Comparison of ENCODE assay signal across 10 cellular contexts in the genomic region with DNA sequence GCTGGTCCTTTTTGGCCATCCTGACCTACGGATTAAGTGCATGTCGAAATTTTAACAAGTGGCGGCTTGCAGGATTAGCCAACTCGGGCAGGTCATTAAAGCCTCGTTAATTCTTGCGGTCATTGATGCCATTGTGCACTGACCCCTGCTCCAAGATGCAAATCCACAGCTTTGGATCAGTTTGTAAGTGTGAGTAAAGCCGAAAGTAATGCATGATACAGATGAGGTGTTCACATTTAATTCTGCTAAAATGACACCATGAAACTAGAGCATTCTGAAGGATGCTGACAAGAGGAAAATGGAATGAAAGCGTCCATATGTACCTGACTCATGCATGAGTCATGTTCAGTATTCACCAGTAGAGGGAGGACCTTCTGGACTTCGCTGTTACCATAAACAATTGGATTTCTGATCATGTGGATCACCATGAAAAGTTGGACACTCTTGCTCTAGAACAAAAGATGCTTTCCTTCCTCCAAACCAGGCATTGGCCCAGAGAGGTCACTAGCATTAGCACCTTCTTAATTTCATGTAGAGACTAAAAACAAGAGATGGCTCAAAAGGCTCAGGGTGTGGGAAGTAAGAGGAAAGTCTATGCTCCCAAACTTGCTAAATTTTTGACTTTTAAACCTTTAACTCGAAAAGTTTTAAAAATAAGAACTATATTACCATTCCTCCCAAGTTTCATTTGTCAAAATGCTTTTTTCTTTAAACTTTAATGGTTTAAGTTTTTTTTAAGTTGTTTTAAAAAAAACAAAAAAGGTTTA. TPM values are rescaled to one million over a fixed set of nuclear protein-coding genes. Genes with fewer than 3 reads are reported as not detected.
DNase-seq lines count a peak whose midpoint lies in the region; ATAC-seq and TF ChIP-seq lines count a peak whose summit lies in the region.
"Had no signal": no experiment of that assay in that cellular context is flagged by ENCODE, and none has a peak within 500 bp of the region (broad histone marks: within the 10 kb centered on the region; RNA-seq: fewer than 3 reads in every experiment).

No MANE protein-coding gene starts in this region.

- no peaks in the 10 kb centered on the region for H3F3A ChIP-seq in Loucy (ENCODE audit: low read depth)

- ATAC-seq in lung (ENCODE audit: insufficient read depth, low FRiP score) (peak; percentile 53), GM19023 (IDR thresholded peaks at IDR 0.05; ENCODE audit: unreplicated experiment) (no peak), GM18909 (IDR thresholded peaks at IDR 0.05; ENCODE audit: poor library complexity, unreplicated experiment) (no peak)

- in situ Hi-C loops in mammary epithelial cell (cut with MboI; ENCODE audit: low sequenced_read_pairs in 2 of 2) = no loop called here

- H3K9me3 ChIP-seq in Loucy (ENCODE audit: insufficient read depth, low read depth, low read length) (no peaks in the 10 kb centered on the region), mammary epithelial cell (replicated peaks; ENCODE audit: insufficient read depth, low read length) (no peaks in the 10 kb centered on the region), lung (ENCODE audit: control insufficient read depth in 2 of 2, insufficient read depth in 1 of 2, low read length in 1 of 2) (no peaks in the 10 kb centered on the region)

- WGBS in mammary epithelial cell (ENCODE audit: low coverage, missing lambda C conversion rate) = 14% methylated on average over 10 of the region's 10 CpGs
- WGBS in lung, 2 donors = 61 to 67% methylated on average over 10 of the region's 10 CpGs

- H3K9ac ChIP-seq in Loucy (ENCODE audit: low read depth, low read length, poor library complexity, severe bottlenecking) (no peak overlapping the region), mammary epithelial cell (ENCODE audit: insufficient read depth, low read length) (peak overlapping the region; percentile 74)

- no peaks in the 10 kb centered on the region for H3K4me1 ChIP-seq in Loucy (ENCODE audit: insufficient read depth, low read length, poor library complexity, severe bottlenecking)
- peaks cover 43% of the 10 kb centered on the region for H3K4me1 ChIP-seq in mammary epithelial cell (ENCODE audit: insufficient read depth, low read length)
- no peaks in the 10 kb centered on the region for H3K4me1 ChIP-seq in lung (ENCODE audit: control insufficient read depth in 2 of 2, insufficient read depth in 2 of 2, low read length in 2 of 2)

- peak; percentile 23 for DNase-seq in NCI-H2171 treated with DMSO at 0.1 percent for 48 hours (lab: John Stamatoyannopoulos, UW)
- DNase-seq in NCI-H2171 (lab: John Stamatoyannopoulos, UW) = no peak
- DNase-seq in mammary epithelial cell = peak; percentile 99
- peak; percentile 35 for DNase-seq in lung (ENCODE audit: low spot score)
- DNase-seq in NCI-H2196 treated with DMSO at 0.1 percent for 48 hours (lab: John Stamatoyannopoulos, UW; ENCODE audit: unreplicated experiment) = no peak

- H4K20me1 ChIP-seq in Loucy (ENCODE audit: insufficient read depth, low read length, poor library complexity, severe bottlenecking) (no peaks in the 10 kb centered on the region), mammary epithelial cell (ENCODE audit: insufficient read depth, low read length) (no peaks in the 10 kb centered on the region)

- H3K4me3 ChIP-seq in Loucy (ENCODE audit: low read length, poor library complexity, severe bottlenecking) (no peak overlapping the region), mammary epithelial cell (replicated peaks in 1 of 3; ENCODE audit: insufficient read depth in 1 of 3, low read depth in 2 of 3, low read length in 3 of 3) (no peak overlapping the region), lung (no peak overlapping the region)

- BruUV-seq in mammary epithelial cell (replicated peaks; lab: Mats Ljungman, UMichigan) = no TSS peak

- intact Hi-C loops in mammary epithelial cell (cut with micrococcal nuclease) = loop anchor here (5.0 kb wide), 1 partner anchor 76 kb away; a partner anchor contains a TSS

- dilution Hi-C loops in mammary epithelial cell (cut with HindIII; ENCODE audit: low sequenced_read_pairs) = no loop called here

- CTCF ChIA-PET in mammary epithelial cell (lab: Charles Lee; ENCODE audit: low non-redundant PET) = interaction anchor here (0.8 kb wide), 1 partner anchor 115 kb away, joined by 6 read pairs; no protein-coding TSS in a partner anchor

- H3K79me2 ChIP-seq in Loucy (ENCODE audit: insufficient read depth, low read length) (no peaks in the 10 kb centered on the region), mammary epithelial cell (ENCODE audit: insufficient read depth, low read length) (no peaks in the 10 kb centered on the region)

- TF ChIP-seq CTCF in Loucy (conservative IDR thresholded peaks at IDR 0.05; ENCODE audit: low read length) (peak; percentile 71), mammary epithelial cell (conservative IDR thresholded peaks at IDR 0.05 in 1 of 2, IDR thresholded peaks at IDR 0.05 in 1 of 2; ENCODE audit: extremely low read depth in 1 of 2, insufficient read depth in 1 of 2, low read depth in 1 of 2, low read length in 2 of 2) (peak in 1 of 2 donors; percentile 46), lung (IDR thresholded peaks at IDR 0.05; ENCODE audit: control extremely low read depth, extremely low read depth) (peak; percentile 26)

- H3K27me3 ChIP-seq in Loucy (ENCODE audit: insufficient read depth, low read length, poor library complexity, severe bottlenecking) (no peaks in the 10 kb centered on the region), mammary epithelial cell (ENCODE audit: insufficient read depth, low read length) (no peaks in the 10 kb centered on the region), lung (ENCODE audit: control insufficient read depth, insufficient read depth) (no peaks in the 10 kb centered on the region)

- H3K9me2 ChIP-seq in Loucy (replicated peaks; ENCODE audit: low read depth, low read length) = no peaks in the 10 kb centered on the region

- peak overlapping the region; percentile 99 for H3K27ac ChIP-seq in mammary epithelial cell (ENCODE audit: insufficient read depth, low read depth, low read length)
- no peak overlapping the region for H3K27ac ChIP-seq in lung (ENCODE audit: low read depth in 1 of 2, low read length in 1 of 2)

- H2AFZ ChIP-seq in Loucy (ENCODE audit: low read length) (no peak overlapping the region), mammary epithelial cell (ENCODE audit: low read depth, low read length) (peak overlapping the region; percentile 72)

- H3K36me3 ChIP-seq in Loucy (ENCODE audit: insufficient read depth, low read length) (no peaks in the 10 kb centered on the region), mammary epithelial cell (ENCODE audit: insufficient read depth, low read length) (no peaks in the 10 kb centered on the region), lung (ENCODE audit: control insufficient read depth in 2 of 2, insufficient read depth in 2 of 2, low read length in 2 of 2) (no peaks in the 10 kb centered on the region)

- no peak overlapping the region for H3K4me2 ChIP-seq in Loucy (ENCODE audit: low read depth, low read length, poor library complexity, severe bottlenecking)
- H3K4me2 ChIP-seq in mammary epithelial cell (ENCODE audit: insufficient read depth, low read depth, low read length) = peak overlapping the region; percentile 70

RNA-seq across cellular contexts. Expression of a gene that starts 48.0 kb away (rescaled TPM):
- not detected for total RNA-seq in mammary epithelial cell
- not detected for polyA plus RNA-seq in mammary epithelial cell
- polyA minus RNA-seq in mammary epithelial cell = not detected
- total RNA-seq in lung = under 1 TPM; 0.06 to 0.11 TPM
- polyA plus RNA-seq in lung = under 1 TPM; 0.02 to 0.03 TPM
- total RNA-seq: activated CD8-positive, alpha-beta memory T cell treated with anti-CD3 and anti-CD28 coated beads for 36 hours; CD4-positive, CD25-positive, alpha-beta regulatory T cell had no signal
- polyA plus RNA-seq: CD4-positive, CD25-positive, alpha-beta regulatory T cell had no signal

RNA-seq across cellular contexts. Expression of a gene that starts 54.1 kb away (rescaled TPM):
- total RNA-seq in mammary epithelial cell (1 to 10 TPM in 1 of 2 donors, not detected in 1; 9.3 TPM), lung (not detected)
- polyA plus RNA-seq in mammary epithelial cell (0.24 TPM), lung (not detected)
- not detected for polyA minus RNA-seq in mammary epithelial cell
- total RNA-seq: activated CD8-positive, alpha-beta memory T cell treated with anti-CD3 and anti-CD28 coated beads for 36 hours; CD4-positive, CD25-positive, alpha-beta regulatory T cell had no signal
- polyA plus RNA-seq: CD4-positive, CD25-positive, alpha-beta regulatory T cell had no signal

RNA-seq across cellular contexts. Expression of a gene that starts 56.3 kb away (rescaled TPM):
- total RNA-seq in mammary epithelial cell (10 to 100 TPM in 1 of 2 donors, 1 to 10 TPM in 1; 3.7 to 19.6 TPM), lung (1 to 10 TPM; 1.1 to 2.6 TPM)
- polyA plus RNA-seq in mammary epithelial cell (3.3 TPM), lung (10 to 100 TPM in 1 of 2 donors, 1 to 10 TPM in 1; 2.3 to 10.8 TPM)
- polyA minus RNA-seq in mammary epithelial cell = 6.3 TPM
- total RNA-seq: activated CD8-positive, alpha-beta memory T cell treated with anti-CD3 and anti-CD28 coated beads for 36 hours; CD4-positive, CD25-positive, alpha-beta regulatory T cell had no signal
- polyA plus RNA-seq: CD4-positive, CD25-positive, alpha-beta regulatory T cell had no signal

Comparison
In these comparisons a context has a peak if more than half of its experiments do, and no peak if none do; other contexts are left out.
1. DNase-seq: peak in NCI-H2171 treated with DMSO at 0.1 percent for 48 hours (single experiment), mammary epithelial cell (single experiment) and lung (single experiment); none in NCI-H2171 (single experiment) and NCI-H2196 treated with DMSO at 0.1 percent for 48 hours (single experiment).